2 cellular contexts compared by ENCODE assay signal in genomic region chr2:210481601-210482124, GRCh38.
TF ChIP-seq lines count a peak whose summit lies in the region.

No MANE protein-coding gene starts in this region.

TF ChIP-seq in IMR-90, 13 proteins besides CTCF, POLR2A, EP300 and RAD21:
- TF ChIP-seq SMC3 (IDR thresholded peaks at IDR 0.05; ENCODE audit: low read depth, low read length): no peak
- TF ChIP-seq BHLHE40 (IDR thresholded peaks at IDR 0.05; ENCODE audit: low read depth, low read length): no peak
- no peak for TF ChIP-seq CEBPB (IDR thresholded peaks at IDR 0.05; ENCODE audit: low read depth, low read length)
- TF ChIP-seq CHD1 (IDR thresholded peaks at IDR 0.05; ENCODE audit: low read depth, low read length): no peak
- no peak for TF ChIP-seq MAFK (IDR thresholded peaks at IDR 0.05; ENCODE audit: low read depth, low read length)
- TF ChIP-seq NFE2L2 (IDR thresholded peaks at IDR 0.05; ENCODE audit: low read depth, low read length): no peak
- TF ChIP-seq MAZ (IDR thresholded peaks at IDR 0.05; ENCODE audit: borderline replicate concordance, low read depth, low read length): no peak
- no peak for TF ChIP-seq MXI1 (IDR thresholded peaks at IDR 0.05; ENCODE audit: borderline replicate concordance, low read depth, low read length)
- TF ChIP-seq FOS (IDR thresholded peaks at IDR 0.05; ENCODE audit: low read depth, low read length): no peak
- TF ChIP-seq RFX5 (IDR thresholded peaks at IDR 0.05; ENCODE audit: low read depth, low read length): no peak
- TF ChIP-seq RCOR1 (IDR thresholded peaks at IDR 0.05; ENCODE audit: insufficient replicate concordance, low read length): no peak
- TF ChIP-seq ELK1 (IDR thresholded peaks at IDR 0.05; ENCODE audit: borderline replicate concordance, low read depth, low read length): no peak
- TF ChIP-seq USF2 (IDR thresholded peaks at IDR 0.05; ENCODE audit: low read depth, low read length): no peak

TF ChIP-seq in H1, 55 proteins besides CTCF, POLR2A, EP300 and RAD21:
- no peak for TF ChIP-seq PHF8 (conservative IDR thresholded peaks at IDR 0.05; ENCODE audit: low read depth, low read length)
- no peak for TF ChIP-seq YY1 (IDR thresholded peaks at IDR 0.05; ENCODE audit: low read depth, low read length)
- TF ChIP-seq SP2 (IDR thresholded peaks at IDR 0.05; ENCODE audit: low read length): no peak
- no peak for TF ChIP-seq HDAC2 (IDR thresholded peaks at IDR 0.05; ENCODE audit: borderline replicate concordance in 1 of 2, low read depth in 2 of 2, low read length in 2 of 2)
- TF ChIP-seq SIRT6 (IDR thresholded peaks at IDR 0.05; ENCODE audit: low read length): no peak
- TF ChIP-seq CREB1 (IDR thresholded peaks at IDR 0.05): no peak
- no peak for TF ChIP-seq MAX (IDR thresholded peaks at IDR 0.05)
- TF ChIP-seq HDAC6 (IDR thresholded peaks at IDR 0.05; ENCODE audit: low read depth, low read length): no peak
- TF ChIP-seq ATF2 (IDR thresholded peaks at IDR 0.05; ENCODE audit: low read length): no peak
- TF ChIP-seq RXRA (IDR thresholded peaks at IDR 0.05; ENCODE audit: insufficient read depth, low read depth, low read length): no peak
- TF ChIP-seq KDM5A (IDR thresholded peaks at IDR 0.05; ENCODE audit: low read length): no peak
- TF ChIP-seq SIN3A (conservative IDR thresholded peaks at IDR 0.05 in 1 of 2, IDR thresholded peaks at IDR 0.05 in 1 of 2; ENCODE audit: low read depth in 1 of 2, low read length in 2 of 2): no peak
- TF ChIP-seq POU5F1 (IDR thresholded peaks at IDR 0.05; ENCODE audit: low read depth, low read length): no peak
- TF ChIP-seq SRF (IDR thresholded peaks at IDR 0.05; ENCODE audit: low read depth, low read length): no peak
- TF ChIP-seq TAF1 (IDR thresholded peaks at IDR 0.05; ENCODE audit: low read depth, low read length): no peak
- TF ChIP-seq USF2 (IDR thresholded peaks at IDR 0.05; ENCODE audit: low read length): no peak
- no peak for TF ChIP-seq RFX5 (IDR thresholded peaks at IDR 0.05; ENCODE audit: borderline replicate concordance, low read depth, low read length)
- no peak for TF ChIP-seq RNF2 (IDR thresholded peaks at IDR 0.05; ENCODE audit: borderline replicate concordance, low read depth, low read length, missing control alignments, poor library complexity, severe bottlenecking)
